ENCODE assay signal across 1 cellular context in genomic region chr15:65577129-65577996, GRCh38.
TF ChIP-seq lines count a peak whose summit lies in the region.

No MANE protein-coding gene starts in this region.

TF ChIP-seq in endothelial cell of umbilical vein, 7 proteins besides CTCF, POLR2A, EP300 and RAD21:
- TF ChIP-seq MAX (IDR thresholded peaks at IDR 0.05; ENCODE audit: insufficient read depth, insufficient read length) (no peak), GATA2 (IDR thresholded peaks at IDR 0.05; ENCODE audit: insufficient read depth, insufficient read length, low read depth, low read length) (no peak), EZH2 (IDR thresholded peaks at IDR 0.05; ENCODE audit: borderline replicate concordance, low read depth, low read length, severe bottlenecking) (no peak), MYC (IDR thresholded peaks at IDR 0.05; ENCODE audit: low read depth, low read length) (no peak), JUN (IDR thresholded peaks at IDR 0.05; ENCODE audit: borderline replicate concordance, insufficient read depth, insufficient read length, low read depth) (no peak), FOS (IDR thresholded peaks at IDR 0.05; ENCODE audit: borderline replicate concordance, insufficient read depth, low read length) (no peak), POLR2AphosphoS5 (IDR thresholded peaks at IDR 0.05; ENCODE audit: insufficient read depth, low read depth, low read length) (no peak)
